In genomic region chr2:187177253-187177652, GRCh38 we compare ENCODE assay signal across 4 cellular contexts.
"Had no signal": no experiment of that assay in that cellular context is flagged by ENCODE, and none has a peak within 500 bp of the region (broad histone marks: within the 10 kb centered on the region; RNA-seq: fewer than 3 reads in every experiment).

No MANE protein-coding gene starts in this region.

- ATAC-seq: GM23338 had no signal

- H3K27ac Mint-ChIP-seq: GM23338 had no signal

- H3K4me1 Mint-ChIP-seq: GM23338, H9, IgD-negative memory B cell had no signal

- H3K27me3 Mint-ChIP-seq: IgD-negative memory B cell had no signal

- H3K4me3 ChIP-seq: GM23338 had no signal

- H3K4me3 Mint-ChIP-seq: GM23338, H9, IgD-negative memory B cell had no signal

- H3K4me2 ChIP-seq: GM23338 had no signal

- H3K9me3 Mint-ChIP-seq: H9, IgD-negative memory B cell had no signal

- DNase-seq: H9, HCEC 1CT had no signal

- H2AFZ ChIP-seq: GM23338 had no signal

- H3K36me3 Mint-ChIP-seq: IgD-negative memory B cell had no signal
